In genomic region chr6:41967312-41968287, GRCh38 we compare ENCODE assay signal across 1 cellular context.
TF ChIP-seq lines count a peak whose summit lies in the region.

No MANE protein-coding gene starts in this region.

TF ChIP-seq in HCT116, 20 proteins besides CTCF, POLR2A, EP300 and RAD21 (continued from another document):
- TF ChIP-seq, protein P1, sequence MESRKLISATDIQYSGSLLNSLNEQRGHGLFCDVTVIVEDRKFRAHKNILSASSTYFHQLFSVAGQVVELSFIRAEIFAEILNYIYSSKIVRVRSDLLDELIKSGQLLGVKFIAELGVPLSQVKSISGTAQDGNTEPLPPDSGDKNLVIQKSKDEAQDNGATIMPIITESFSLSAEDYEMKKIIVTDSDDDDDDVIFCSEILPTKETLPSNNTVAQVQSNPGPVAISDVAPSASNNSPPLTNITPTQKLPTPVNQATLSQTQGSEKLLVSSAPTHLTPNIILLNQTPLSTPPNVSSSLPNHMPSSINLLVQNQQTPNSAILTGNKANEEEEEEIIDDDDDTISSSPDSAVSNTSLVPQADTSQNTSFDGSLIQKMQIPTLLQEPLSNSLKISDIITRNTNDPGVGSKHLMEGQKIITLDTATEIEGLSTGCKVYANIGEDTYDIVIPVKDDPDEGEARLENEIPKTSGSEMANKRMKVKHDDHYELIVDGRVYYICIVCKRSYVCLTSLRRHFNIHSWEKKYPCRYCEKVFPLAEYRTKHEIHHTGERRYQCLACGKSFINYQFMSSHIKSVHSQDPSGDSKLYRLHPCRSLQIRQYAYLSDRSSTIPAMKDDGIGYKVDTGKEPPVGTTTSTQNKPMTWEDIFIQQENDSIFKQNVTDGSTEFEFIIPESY (IDR thresholded peaks at IDR 0.05; ENCODE audit: extremely low read depth, insufficient replicate concordance, low read length): no peak
- no peak for TF ChIP-seq MAX (IDR thresholded peaks at IDR 0.05)
- peak; percentile 22; the same call in 1 of the 2 replicates for TF ChIP-seq EGR1 (IDR thresholded peaks at IDR 0.05; ENCODE audit: low read depth)
- TF ChIP-seq POLR2AphosphoS5 (IDR thresholded peaks at IDR 0.05; ENCODE audit: low read depth, low read length): no peak; the same call in 1 of the 2 replicates
- TF ChIP-seq YY1 (IDR thresholded peaks at IDR 0.05; ENCODE audit: extremely low read depth, insufficient replicate concordance, low read depth, low read length): no peak
- no peak for TF ChIP-seq ZNF274 (IDR thresholded peaks at IDR 0.05; ENCODE audit: low read depth, low read length)
- 0 out of 2 replicates have a peak, but pooled peaks have one; percentile 1 for TF ChIP-seq SP1 (IDR thresholded peaks at IDR 0.05; ENCODE audit: low read depth)
- no peak for TF ChIP-seq ATF3 (IDR thresholded peaks at IDR 0.05)
TF ChIP-seq in HCT116: peak in this region for 6.
